ENCODE assay signal across 27 cellular contexts in the genomic region with DNA sequence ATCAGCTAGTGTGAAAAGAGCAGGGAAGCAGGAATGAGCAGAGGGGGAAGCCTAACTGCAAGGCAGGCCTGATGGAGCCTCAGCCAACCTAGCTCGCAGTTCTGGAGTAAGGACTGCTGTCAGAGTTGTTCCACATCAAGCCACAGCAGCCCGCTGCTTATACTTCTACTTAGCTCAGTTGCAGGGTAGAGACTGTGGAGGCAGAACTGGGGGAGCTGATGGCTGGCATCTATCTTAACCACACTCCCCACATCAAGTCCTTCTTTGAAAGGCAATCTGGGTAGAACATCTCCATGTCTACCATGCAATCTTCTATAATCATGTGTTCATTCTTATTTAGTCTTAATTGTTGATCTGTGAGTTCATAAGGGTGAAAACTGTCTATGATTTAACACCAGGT.
"Had no signal": no experiment of that assay in that cellular context is flagged by ENCODE, and none has a peak within 500 bp of the region (broad histone marks: within the 10 kb centered on the region; RNA-seq: fewer than 3 reads in every experiment).

No MANE protein-coding gene starts in this region.

- H3K4me1 ChIP-seq: parathyroid adenoma, spleen had no signal

- H3K4me1 Mint-ChIP-seq: activated B cell treated with CpG ODN at 0.5 μM for 24 hours; central memory CD8-positive, alpha-beta T cell; endodermal cell; immature natural killer cell; mesothelial cell of epicardium; naive B cell; neural crest cell had no signal

- H3K27ac Mint-ChIP-seq: activated B cell treated with CpG ODN at 0.5 μM for 24 hours; activated CD4-positive, alpha-beta memory T cell treated with anti-CD3 and anti-CD28 coated beads for 36 hours; dendritic cell treated with granulocyte-macrophage colony-stimulating factor and Interleukin-4, amounts not matched to agents 40 ng/mL and 50 ng/mL, for 4 days; endodermal cell; immature natural killer cell; mesothelial cell of epicardium; T-helper 2 cell treated with Interferon-gamma antibody and Interleukin-4, amounts not matched to agents 5 μg/mL and 100 μg/mL, for 36 hours had no signal

- H2AFZ ChIP-seq: parathyroid adenoma had no signal

- H3K27me3 ChIP-seq: spleen had no signal

- H3K27ac ChIP-seq: parathyroid adenoma, spleen, thoracic aorta had no signal

- H3K9me3 Mint-ChIP-seq: activated B cell treated with CpG ODN at 0.5 μM for 24 hours; activated CD4-positive, alpha-beta memory T cell treated with anti-CD3 and anti-CD28 coated beads for 36 hours; central memory CD8-positive, alpha-beta T cell; dendritic cell treated with granulocyte-macrophage colony-stimulating factor and Interleukin-4, amounts not matched to agents 40 ng/mL and 50 ng/mL, for 4 days; endodermal cell; immature natural killer cell; mesothelial cell of epicardium; naive B cell; neural crest cell; T-helper 2 cell treated with Interferon-gamma antibody and Interleukin-4, amounts not matched to agents 5 μg/mL and 100 μg/mL, for 36 hours had no signal

- H3K4me3 Mint-ChIP-seq: activated B cell treated with CpG ODN at 0.5 μM for 24 hours; activated CD4-positive, alpha-beta memory T cell treated with anti-CD3 and anti-CD28 coated beads for 36 hours; central memory CD8-positive, alpha-beta T cell; dendritic cell treated with granulocyte-macrophage colony-stimulating factor and Interleukin-4, amounts not matched to agents 40 ng/mL and 50 ng/mL, for 4 days; endodermal cell; immature natural killer cell; mesothelial cell of epicardium; naive B cell; neural crest cell; T-helper 2 cell treated with Interferon-gamma antibody and Interleukin-4, amounts not matched to agents 5 μg/mL and 100 μg/mL, for 36 hours had no signal

- H3K4me3 ChIP-seq: spleen, thoracic aorta had no signal

- DNase-seq: activated B cell treated with CpG ODN at 0.5 μM for 24 hours; activated CD4-positive, alpha-beta memory T cell treated with anti-CD3 and anti-CD28 coated beads for 36 hours; activated naive CD4-positive, alpha-beta T cell treated with Interleukin-2 at 50 U/mL for 16 hours; activated T-cell treated with anti-CD3 and anti-CD28 coated beads, Interleukin-2, amount 50 U/mL, for 48 hours; anterior cingulate cortex; endodermal cell; foreskin fibroblast; head of caudate nucleus; hypothalamus; immature natural killer cell; kidney; left colon; naive B cell; occipital lobe; right cardiac atrium; spleen; stimulated activated naive CD4-positive, alpha-beta T cell treated with Interleukin-2 at 50 U/mL for 16 hours; T-helper 1 cell; trophoblast cell had no signal

- H3K27me3 Mint-ChIP-seq: activated B cell treated with CpG ODN at 0.5 μM for 24 hours; activated CD4-positive, alpha-beta memory T cell treated with anti-CD3 and anti-CD28 coated beads for 36 hours; central memory CD8-positive, alpha-beta T cell; dendritic cell treated with granulocyte-macrophage colony-stimulating factor and Interleukin-4, amounts not matched to agents 40 ng/mL and 50 ng/mL, for 4 days; naive B cell had no signal

- ATAC-seq: esophagus mucosa, left colon, right cardiac atrium had no signal

- H3K79me2 ChIP-seq: parathyroid adenoma had no signal

- H3K9me3 ChIP-seq: spleen, thoracic aorta had no signal

- H3K9ac ChIP-seq: parathyroid adenoma had no signal
